1 cellular context compared by ENCODE assay signal in genomic region chr19:510606-511100, GRCh38.
TF ChIP-seq lines count a peak whose summit lies in the region.

No MANE protein-coding gene starts in this region.

TF ChIP-seq in HepG2, 621 proteins besides CTCF, POLR2A, EP300 and RAD21 (continued from another document and continues in another):
- TF ChIP-seq YEATS2 (CRISPR knock-in tag; IDR thresholded peaks at IDR 0.05; ENCODE audit: borderline replicate concordance) (no peak), ZBTB21 (CRISPR knock-in tag; IDR thresholded peaks at IDR 0.05) (no peak), ZNF121 (CRISPR knock-in tag; IDR thresholded peaks at IDR 0.05) (peak; percentile 31; the same call in 1 of the 2 replicates), ZNF841 (CRISPR knock-in tag; IDR thresholded peaks at IDR 0.05; ENCODE audit: borderline replicate concordance) (no peak), HES4 (CRISPR knock-in tag; IDR thresholded peaks at IDR 0.05; ENCODE audit: borderline replicate concordance) (no peak), ZNF607 (CRISPR knock-in tag; IDR thresholded peaks at IDR 0.05; ENCODE audit: borderline replicate concordance) (no peak), SOX5 (CRISPR knock-in tag; IDR thresholded peaks at IDR 0.05; ENCODE audit: borderline replicate concordance) (0 out of 2 replicates have a peak, but pooled peaks have one; percentile 21), ZBTB38 (CRISPR knock-in tag; IDR thresholded peaks at IDR 0.05) (peak; percentile 72; the same call in 1 of the 2 replicates), SMYD3 (CRISPR knock-in tag; IDR thresholded peaks at IDR 0.05) (no peak), RFXANK (CRISPR knock-in tag; IDR thresholded peaks at IDR 0.05) (no peak), CENPT (CRISPR knock-in tag; IDR thresholded peaks at IDR 0.05; ENCODE audit: low read depth) (no peak), CBX2 (IDR thresholded peaks at IDR 0.05; ENCODE audit: low read depth, low read length) (no peak), CBX2 (CRISPR knock-in tag; IDR thresholded peaks at IDR 0.05; ENCODE audit: low read depth) (no peak), ZIK1 (CRISPR knock-in tag; IDR thresholded peaks at IDR 0.05; ENCODE audit: borderline replicate concordance, low read depth) (peak; percentile 84), ZNF12 (CRISPR knock-in tag; IDR thresholded peaks at IDR 0.05) (no peak), NRL (CRISPR knock-in tag; IDR thresholded peaks at IDR 0.05; ENCODE audit: borderline replicate concordance) (peak; percentile 21; the same call in 1 of the 2 replicates), PRDM4 (CRISPR knock-in tag; IDR thresholded peaks at IDR 0.05; ENCODE audit: borderline replicate concordance) (no peak), JARID2 (CRISPR knock-in tag; IDR thresholded peaks at IDR 0.05; ENCODE audit: insufficient replicate concordance) (no peak), MAF1 (CRISPR knock-in tag; IDR thresholded peaks at IDR 0.05; ENCODE audit: borderline replicate concordance) (no peak), SRSF4 (IDR thresholded peaks at IDR 0.05; ENCODE audit: low read depth, low read length, poor library complexity, severe bottlenecking) (no peak), ZBTB25 (CRISPR knock-in tag; IDR thresholded peaks at IDR 0.05) (no peak), FOXO1 (CRISPR knock-in tag; IDR thresholded peaks at IDR 0.05) (no peak), ZNF639 (CRISPR knock-in tag; conservative IDR thresholded peaks at IDR 0.05) (0 out of 2 replicates have a peak, but pooled peaks have one; percentile 39), MED8 (CRISPR knock-in tag; IDR thresholded peaks at IDR 0.05; ENCODE audit: insufficient replicate concordance) (no peak), ZNF720 (CRISPR knock-in tag; IDR thresholded peaks at IDR 0.05) (no peak), ZNF781 (CRISPR knock-in tag; IDR thresholded peaks at IDR 0.05; ENCODE audit: borderline replicate concordance, not compliant biosample characterization) (peak; percentile 66), ZNF737 (CRISPR knock-in tag; IDR thresholded peaks at IDR 0.05; ENCODE audit: borderline replicate concordance) (no peak), MLXIP (CRISPR knock-in tag; IDR thresholded peaks at IDR 0.05; ENCODE audit: borderline replicate concordance) (no peak), MLX (CRISPR knock-in tag; IDR thresholded peaks at IDR 0.05) (no peak)
- TF ChIP-seq, protein P1, sequence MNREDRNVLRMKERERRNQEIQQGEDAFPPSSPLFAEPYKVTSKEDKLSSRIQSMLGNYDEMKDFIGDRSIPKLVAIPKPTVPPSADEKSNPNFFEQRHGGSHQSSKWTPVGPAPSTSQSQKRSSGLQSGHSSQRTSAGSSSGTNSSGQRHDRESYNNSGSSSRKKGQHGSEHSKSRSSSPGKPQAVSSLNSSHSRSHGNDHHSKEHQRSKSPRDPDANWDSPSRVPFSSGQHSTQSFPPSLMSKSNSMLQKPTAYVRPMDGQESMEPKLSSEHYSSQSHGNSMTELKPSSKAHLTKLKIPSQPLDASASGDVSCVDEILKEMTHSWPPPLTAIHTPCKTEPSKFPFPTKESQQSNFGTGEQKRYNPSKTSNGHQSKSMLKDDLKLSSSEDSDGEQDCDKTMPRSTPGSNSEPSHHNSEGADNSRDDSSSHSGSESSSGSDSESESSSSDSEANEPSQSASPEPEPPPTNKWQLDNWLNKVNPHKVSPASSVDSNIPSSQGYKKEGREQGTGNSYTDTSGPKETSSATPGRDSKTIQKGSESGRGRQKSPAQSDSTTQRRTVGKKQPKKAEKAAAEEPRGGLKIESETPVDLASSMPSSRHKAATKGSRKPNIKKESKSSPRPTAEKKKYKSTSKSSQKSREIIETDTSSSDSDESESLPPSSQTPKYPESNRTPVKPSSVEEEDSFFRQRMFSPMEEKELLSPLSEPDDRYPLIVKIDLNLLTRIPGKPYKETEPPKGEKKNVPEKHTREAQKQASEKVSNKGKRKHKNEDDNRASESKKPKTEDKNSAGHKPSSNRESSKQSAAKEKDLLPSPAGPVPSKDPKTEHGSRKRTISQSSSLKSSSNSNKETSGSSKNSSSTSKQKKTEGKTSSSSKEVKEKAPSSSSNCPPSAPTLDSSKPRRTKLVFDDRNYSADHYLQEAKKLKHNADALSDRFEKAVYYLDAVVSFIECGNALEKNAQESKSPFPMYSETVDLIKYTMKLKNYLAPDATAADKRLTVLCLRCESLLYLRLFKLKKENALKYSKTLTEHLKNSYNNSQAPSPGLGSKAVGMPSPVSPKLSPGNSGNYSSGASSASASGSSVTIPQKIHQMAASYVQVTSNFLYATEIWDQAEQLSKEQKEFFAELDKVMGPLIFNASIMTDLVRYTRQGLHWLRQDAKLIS (CRISPR knock-in tag; IDR thresholded peaks at IDR 0.05), result no peak
- TF ChIP-seq, protein P2, sequence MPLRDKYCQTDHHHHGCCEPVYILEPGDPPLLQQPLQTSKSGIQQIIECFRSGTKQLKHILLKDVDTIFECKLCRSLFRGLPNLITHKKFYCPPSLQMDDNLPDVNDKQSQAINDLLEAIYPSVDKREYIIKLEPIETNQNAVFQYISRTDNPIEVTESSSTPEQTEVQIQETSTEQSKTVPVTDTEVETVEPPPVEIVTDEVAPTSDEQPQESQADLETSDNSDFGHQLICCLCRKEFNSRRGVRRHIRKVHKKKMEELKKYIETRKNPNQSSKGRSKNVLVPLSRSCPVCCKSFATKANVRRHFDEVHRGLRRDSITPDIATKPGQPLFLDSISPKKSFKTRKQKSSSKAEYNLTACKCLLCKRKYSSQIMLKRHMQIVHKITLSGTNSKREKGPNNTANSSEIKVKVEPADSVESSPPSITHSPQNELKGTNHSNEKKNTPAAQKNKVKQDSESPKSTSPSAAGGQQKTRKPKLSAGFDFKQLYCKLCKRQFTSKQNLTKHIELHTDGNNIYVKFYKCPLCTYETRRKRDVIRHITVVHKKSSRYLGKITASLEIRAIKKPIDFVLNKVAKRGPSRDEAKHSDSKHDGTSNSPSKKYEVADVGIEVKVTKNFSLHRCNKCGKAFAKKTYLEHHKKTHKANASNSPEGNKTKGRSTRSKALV (CRISPR knock-in tag; IDR thresholded peaks at IDR 0.05), result no peak
- TF ChIP-seq, protein P3, sequence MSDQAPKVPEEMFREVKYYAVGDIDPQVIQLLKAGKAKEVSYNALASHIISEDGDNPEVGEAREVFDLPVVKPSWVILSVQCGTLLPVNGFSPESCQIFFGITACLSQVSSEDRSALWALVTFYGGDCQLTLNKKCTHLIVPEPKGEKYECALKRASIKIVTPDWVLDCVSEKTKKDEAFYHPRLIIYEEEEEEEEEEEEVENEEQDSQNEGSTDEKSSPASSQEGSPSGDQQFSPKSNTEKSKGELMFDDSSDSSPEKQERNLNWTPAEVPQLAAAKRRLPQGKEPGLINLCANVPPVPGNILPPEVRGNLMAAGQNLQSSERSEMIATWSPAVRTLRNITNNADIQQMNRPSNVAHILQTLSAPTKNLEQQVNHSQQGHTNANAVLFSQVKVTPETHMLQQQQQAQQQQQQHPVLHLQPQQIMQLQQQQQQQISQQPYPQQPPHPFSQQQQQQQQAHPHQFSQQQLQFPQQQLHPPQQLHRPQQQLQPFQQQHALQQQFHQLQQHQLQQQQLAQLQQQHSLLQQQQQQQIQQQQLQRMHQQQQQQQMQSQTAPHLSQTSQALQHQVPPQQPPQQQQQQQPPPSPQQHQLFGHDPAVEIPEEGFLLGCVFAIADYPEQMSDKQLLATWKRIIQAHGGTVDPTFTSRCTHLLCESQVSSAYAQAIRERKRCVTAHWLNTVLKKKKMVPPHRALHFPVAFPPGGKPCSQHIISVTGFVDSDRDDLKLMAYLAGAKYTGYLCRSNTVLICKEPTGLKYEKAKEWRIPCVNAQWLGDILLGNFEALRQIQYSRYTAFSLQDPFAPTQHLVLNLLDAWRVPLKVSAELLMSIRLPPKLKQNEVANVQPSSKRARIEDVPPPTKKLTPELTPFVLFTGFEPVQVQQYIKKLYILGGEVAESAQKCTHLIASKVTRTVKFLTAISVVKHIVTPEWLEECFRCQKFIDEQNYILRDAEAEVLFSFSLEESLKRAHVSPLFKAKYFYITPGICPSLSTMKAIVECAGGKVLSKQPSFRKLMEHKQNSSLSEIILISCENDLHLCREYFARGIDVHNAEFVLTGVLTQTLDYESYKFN (CRISPR knock-in tag; conservative IDR thresholded peaks at IDR 0.05), result no peak; the same call in 1 of the 2 replicates
- TF ChIP-seq, protein P4, sequence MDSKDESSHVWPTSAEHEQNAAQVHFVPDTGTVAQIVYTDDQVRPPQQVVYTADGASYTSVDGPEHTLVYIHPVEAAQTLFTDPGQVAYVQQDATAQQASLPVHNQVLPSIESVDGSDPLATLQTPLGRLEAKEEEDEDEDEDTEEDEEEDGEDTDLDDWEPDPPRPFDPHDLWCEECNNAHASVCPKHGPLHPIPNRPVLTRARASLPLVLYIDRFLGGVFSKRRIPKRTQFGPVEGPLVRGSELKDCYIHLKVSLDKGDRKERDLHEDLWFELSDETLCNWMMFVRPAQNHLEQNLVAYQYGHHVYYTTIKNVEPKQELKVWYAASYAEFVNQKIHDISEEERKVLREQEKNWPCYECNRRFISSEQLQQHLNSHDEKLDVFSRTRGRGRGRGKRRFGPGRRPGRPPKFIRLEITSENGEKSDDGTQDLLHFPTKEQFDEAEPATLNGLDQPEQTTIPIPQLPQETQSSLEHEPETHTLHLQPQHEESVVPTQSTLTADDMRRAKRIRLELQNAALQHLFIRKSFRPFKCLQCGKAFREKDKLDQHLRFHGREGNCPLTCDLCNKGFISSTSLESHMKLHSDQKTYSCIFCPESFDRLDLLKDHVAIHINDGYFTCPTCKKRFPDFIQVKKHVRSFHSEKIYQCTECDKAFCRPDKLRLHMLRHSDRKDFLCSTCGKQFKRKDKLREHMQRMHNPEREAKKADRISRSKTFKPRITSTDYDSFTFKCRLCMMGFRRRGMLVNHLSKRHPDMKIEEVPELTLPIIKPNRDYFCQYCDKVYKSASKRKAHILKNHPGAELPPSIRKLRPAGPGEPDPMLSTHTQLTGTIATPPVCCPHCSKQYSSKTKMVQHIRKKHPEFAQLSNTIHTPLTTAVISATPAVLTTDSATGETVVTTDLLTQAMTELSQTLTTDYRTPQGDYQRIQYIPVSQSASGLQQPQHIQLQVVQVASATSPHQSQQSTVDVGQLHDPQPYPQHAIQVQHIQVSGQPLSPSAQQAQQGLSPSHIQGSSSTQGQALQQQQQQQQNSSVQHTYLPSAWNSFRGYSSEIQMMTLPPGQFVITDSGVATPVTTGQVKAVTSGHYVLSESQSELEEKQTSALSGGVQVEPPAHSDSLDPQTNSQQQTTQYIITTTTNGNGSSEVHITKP (CRISPR knock-in tag; IDR thresholded peaks at IDR 0.05; ENCODE audit: low read depth), result no peak; the same call in 1 of the 2 replicates
